Comparison of ENCODE assay signal across 7 cellular contexts in genomic region chr19:9785367-9786331, GRCh38. TPM values are rescaled to one million over a fixed set of nuclear protein-coding genes. Genes with fewer than 3 reads are reported as not detected.
DNase-seq lines count a peak whose midpoint lies in the region; ATAC-seq and TF ChIP-seq lines count a peak whose summit lies in the region.

No MANE protein-coding gene starts in this region.

- H3K36me3 Mint-ChIP-seq in activated B cell treated with CpG ODN at 0.5 μM for 24 hours (ENCODE audit: low read depth) (no peaks in the 10 kb centered on the region), immature natural killer cell (no peaks in the 10 kb centered on the region)

- POLR2A ChIA-PET in activated B cell treated with CpG ODN at 0.5 μM for 24 hours (lab: Charles Lee): interaction anchor here (0.7 kb wide), 1 partner anchor 35 kb away, joined by 6 read pairs; no protein-coding TSS in a partner anchor

- H3K27ac Mint-ChIP-seq in activated B cell treated with CpG ODN at 0.5 μM for 24 hours (peak overlapping the region; percentile 96), immature natural killer cell (peak overlapping the region; percentile 85 to 99 (median 98))

- no peak for TF ChIP-seq CTCF in activated B cell treated with CpG ODN at 0.5 μM for 24 hours (IDR thresholded peaks at IDR 0.05)

- peak overlapping the region; percentile 91 for H3K4me3 Mint-ChIP-seq in activated B cell treated with CpG ODN at 0.5 μM for 24 hours
- H3K4me3 Mint-ChIP-seq in immature natural killer cell: peak overlapping the region; percentile 82 to 96 (median 87)

- ATAC-seq in GM18520 (IDR thresholded peaks at IDR 0.05; ENCODE audit: unreplicated experiment) (peak; percentile 53), HG03064 (IDR thresholded peaks at IDR 0.05; ENCODE audit: low read depth, unreplicated experiment) (peak; percentile 70), activated B cell treated with CpG ODN at 0.5 μM for 24 hours (ENCODE audit: low read depth) (peak; percentile 84)

- H3K27ac ChIP-seq in caudate nucleus (ENCODE audit: low read depth, low read length): peak overlapping the region; percentile 96

- no peaks in the 10 kb centered on the region for H3K9me3 Mint-ChIP-seq in activated B cell treated with CpG ODN at 0.5 μM for 24 hours
- no peaks in the 10 kb centered on the region for H3K9me3 Mint-ChIP-seq in immature natural killer cell

- no peaks in the 10 kb centered on the region for H3K27me3 Mint-ChIP-seq in activated B cell treated with CpG ODN at 0.5 μM for 24 hours
- H3K27me3 Mint-ChIP-seq in immature natural killer cell (ENCODE audit: low read depth in 3 of 3): peaks cover 2 to 9% (median 5%) of the 10 kb centered on the region in 3 donors

- H3K4me1 Mint-ChIP-seq in activated B cell treated with CpG ODN at 0.5 μM for 24 hours (peaks cover 15% of the 10 kb centered on the region), immature natural killer cell (peaks cover 23 to 26% of the 10 kb centered on the region in 2 donors)

- DNase-seq in NCI-H2196 (lab: John Stamatoyannopoulos, UW; ENCODE audit: unreplicated experiment) (peak; percentile 100), activated B cell treated with CpG ODN at 0.5 μM for 24 hours (peak; percentile 86), caudate nucleus (lab: John Stamatoyannopoulos, UW) (peak in 60 of 61 donors; percentile 22 to 98 (median 89)), immature natural killer cell (peak; percentile 91 to 93 (median 92)), smooth muscle cell of the brain vasculature (ENCODE audit: low read depth, low spot score) (peak; percentile 88)

- CTCF ChIA-PET in activated B cell treated with CpG ODN at 0.5 μM for 24 hours (lab: Charles Lee): no interaction called here

- intact Hi-C loops in activated B cell treated with CpG ODN at 0.5 μM for 24 hours (cut with micrococcal nuclease): loop anchor here (1.0 to 2.0 kb wide), 5 partner anchors 11 to 111 kb away; partner anchors contain the start of genes FBXL12, PIN1, ZNF562 and ZNF846

RNA-seq across cellular contexts. Expression of gene ZNF846, which starts 17.1 kb away (rescaled TPM):
- 7.9 and 10.7 TPM in 2 replicates for total RNA-seq in activated B cell treated with CpG ODN at 0.5 μM for 24 hours
- 1 to 10 TPM; 4.5 to 7.4 (median 6.1) TPM for polyA plus RNA-seq in immature natural killer cell

RNA-seq across cellular contexts. Expression of gene FBXL12, which starts 33.2 kb away (rescaled TPM):
- total RNA-seq in activated B cell treated with CpG ODN at 0.5 μM for 24 hours: 34.6 and 41.9 TPM in 2 replicates
- polyA plus RNA-seq in immature natural killer cell: 10 to 100 TPM; 12.2 to 17.2 (median 14.2) TPM

RNA-seq across cellular contexts. Expression of gene UBL5, which starts 42.1 kb away (rescaled TPM):
- total RNA-seq in activated B cell treated with CpG ODN at 0.5 μM for 24 hours: 270 and 285 TPM in 2 replicates
- 1,000 to 10,000 TPM in 1 of 3 donors, 100 to 1,000 TPM in 2; 610 to 1,222 (median 775) TPM for polyA plus RNA-seq in immature natural killer cell

RNA-seq across cellular contexts. Expression of gene PIN1, which starts 49.5 kb away (rescaled TPM):
- 57.1 and 66.0 TPM in 2 replicates for total RNA-seq in activated B cell treated with CpG ODN at 0.5 μM for 24 hours
- polyA plus RNA-seq in immature natural killer cell: 100 to 1,000 TPM; 143 to 227 (median 183) TPM

Comparison
In these comparisons a context has a peak if more than half of its experiments do, and no peak if none do; other contexts are left out.
1. Peak in every context shown above with its lines: DNase-seq, ATAC-seq and H3K27ac ChIP-seq.